26 cellular contexts compared by ENCODE assay signal in genomic region chr2:102773149-102773706, GRCh38.
"Had no signal": no experiment of that assay in that cellular context is flagged by ENCODE, and none has a peak within 500 bp of the region (broad histone marks: within the 10 kb centered on the region; RNA-seq: fewer than 3 reads in every experiment).

No MANE protein-coding gene starts in this region.

- H3K27me3 Mint-ChIP-seq: central memory CD8-positive, alpha-beta T cell; dendritic cell treated with granulocyte-macrophage colony-stimulating factor and Interleukin-4, amounts not matched to agents 40 ng/mL and 50 ng/mL, for 4 days; naive B cell; natural killer cell treated with Interleukin-12 subunit alpha and Interleukin-12 subunit beta and Interleukin-15 and Interleukin-18, amount 100 ng/mL, for 72 hours; stimulated activated naive CD8-positive, alpha-beta T cell treated with anti-CD3 and anti-CD28 coated beads, Interleukin-15, amount 100 ng/mL, for 72 hours had no signal

- H3K27ac ChIP-seq: colonic mucosa, epithelial cell of prostate, gastroesophageal sphincter, skin epidermis, suprapubic skin, transverse colon, upper lobe of right lung, uterus had no signal

- H3K36me3 Mint-ChIP-seq: natural killer cell treated with Interleukin-12 subunit alpha and Interleukin-12 subunit beta and Interleukin-15 and Interleukin-18, amount 100 ng/mL, for 72 hours had no signal

- H3K27me3 ChIP-seq: colonic mucosa, gastroesophageal sphincter, suprapubic skin, transverse colon, upper lobe of right lung, uterus had no signal

- H3K4me1 Mint-ChIP-seq: central memory CD8-positive, alpha-beta T cell; endodermal cell; naive B cell; stimulated activated naive CD8-positive, alpha-beta T cell treated with anti-CD3 and anti-CD28 coated beads, Interleukin-15, amount 100 ng/mL, for 72 hours had no signal

- H3K9me3 ChIP-seq: colonic mucosa, gastroesophageal sphincter, suprapubic skin, transverse colon, upper lobe of right lung, uterus had no signal

- H3K4me3 ChIP-seq: colonic mucosa, gastroesophageal sphincter, skin epidermis, suprapubic skin, transverse colon, upper lobe of right lung, uterus had no signal

- ATAC-seq: esophagus mucosa; gastroesophageal sphincter; sciatic nerve; stimulated activated naive CD8-positive, alpha-beta T cell treated with anti-CD3 and anti-CD28 coated beads, Interleukin-15, amount 100 ng/mL, for 72 hours; upper lobe of right lung had no signal

- DNase-seq: colonic mucosa; effector CD8-positive, alpha-beta T cell; endodermal cell; foreskin fibroblast; mammary epithelial cell; mesendoderm; naive B cell; nucleus accumbens; retina; stimulated activated CD4-positive, alpha-beta T cell treated with anti-CD3 and anti-CD28 coated beads, Interleukin-15, amount 100 ng/mL, for 24 hours; stimulated activated CD4-positive, alpha-beta T cell treated with anti-CD3 and anti-CD28 coated beads, Interleukin-4, amount 100 ng/mL, for 1 hour; stimulated activated CD8-positive, alpha-beta memory T cell treated with anti-CD3 and anti-CD28 coated beads, Interleukin-4, amount 100 ng/mL, for 48 hours; stimulated activated naive CD4-positive, alpha-beta T cell; stimulated activated naive CD8-positive, alpha-beta T cell treated with anti-CD3 and anti-CD28 coated beads, Interleukin-15, amount 100 ng/mL, for 72 hours; transverse colon; upper lobe of right lung; uterus had no signal

- H3K9me3 Mint-ChIP-seq: central memory CD8-positive, alpha-beta T cell; dendritic cell treated with granulocyte-macrophage colony-stimulating factor and Interleukin-4, amounts not matched to agents 40 ng/mL and 50 ng/mL, for 4 days; endodermal cell; naive B cell; natural killer cell treated with Interleukin-12 subunit alpha and Interleukin-12 subunit beta and Interleukin-15 and Interleukin-18, amount 100 ng/mL, for 72 hours; stimulated activated naive CD8-positive, alpha-beta T cell treated with anti-CD3 and anti-CD28 coated beads, Interleukin-15, amount 100 ng/mL, for 72 hours had no signal

- H3K4me3 Mint-ChIP-seq: central memory CD8-positive, alpha-beta T cell; dendritic cell treated with granulocyte-macrophage colony-stimulating factor and Interleukin-4, amounts not matched to agents 40 ng/mL and 50 ng/mL, for 4 days; endodermal cell; naive B cell; natural killer cell treated with Interleukin-12 subunit alpha and Interleukin-12 subunit beta and Interleukin-15 and Interleukin-18, amount 100 ng/mL, for 72 hours; stimulated activated naive CD8-positive, alpha-beta T cell treated with anti-CD3 and anti-CD28 coated beads, Interleukin-15, amount 100 ng/mL, for 72 hours had no signal

- H3K4me1 ChIP-seq: colonic mucosa, gastroesophageal sphincter, suprapubic skin, transverse colon, upper lobe of right lung, uterus had no signal

- H3K27ac Mint-ChIP-seq: dendritic cell treated with granulocyte-macrophage colony-stimulating factor and Interleukin-4, amounts not matched to agents 40 ng/mL and 50 ng/mL, for 4 days; endodermal cell; natural killer cell treated with Interleukin-12 subunit alpha and Interleukin-12 subunit beta and Interleukin-15 and Interleukin-18, amount 100 ng/mL, for 72 hours had no signal

- H3K36me3 ChIP-seq: colonic mucosa, gastroesophageal sphincter, suprapubic skin, transverse colon, upper lobe of right lung, uterus had no signal
